In genomic region chr19:5931251-5931650, GRCh38 we compare ENCODE assay signal across 16 cellular contexts. TPM values are rescaled to one million over a fixed set of nuclear protein-coding genes. Genes with fewer than 3 reads are reported as not detected.
DNase-seq lines count a peak whose midpoint lies in the region; ATAC-seq, FAIRE-seq and TF ChIP-seq lines count a peak whose summit lies in the region.
"Had no signal": no experiment of that assay in that cellular context is flagged by ENCODE, and none has a peak within 500 bp of the region (broad histone marks: within the 10 kb centered on the region; RNA-seq: fewer than 3 reads in every experiment).

No MANE protein-coding gene starts in this region.

- H3K4me2 ChIP-seq in K562 (ENCODE audit: insufficient read depth, low read length) = no peak overlapping the region
- H3K4me2 ChIP-seq: A549 had no signal

- no peak overlapping the region; a peak in 1 of 4 replicates for H3K9ac ChIP-seq in K562 (ENCODE audit: insufficient read depth in 1 of 2, low read depth in 2 of 2, low read length in 2 of 2)
- no peak overlapping the region for H3K9ac ChIP-seq in muscle layer of colon (ENCODE audit: low read length)
- no peak overlapping the region for H3K9ac ChIP-seq in stomach smooth muscle (ENCODE audit: low read length in 2 of 2)

- H3K9me1 ChIP-seq in K562 (ENCODE audit: control insufficient read depth, insufficient read depth, low read length) = peaks cover 2% of the 10 kb centered on the region

- H3K36me3 ChIP-seq in WERI-Rb-1 (peaks cover 67% of the 10 kb centered on the region), K562 (ENCODE audit: control insufficient read depth, insufficient read depth, low read length) (peaks cover 98% of the 10 kb centered on the region; the same call in 2 of the 3 replicates), muscle layer of colon (ENCODE audit: insufficient read depth, low read length) (peaks cover 44% of the 10 kb centered on the region), stomach smooth muscle (ENCODE audit: control insufficient read depth in 2 of 2, insufficient read depth in 2 of 2, low read length in 2 of 2) (peaks cover 16 to 21% of the 10 kb centered on the region in 2 donors)

- POLR2A ChIA-PET in K562 (lab: Yijun Ruan, JAX) = interaction anchor here (0.7 to 1.8 kb wide), 2 partner anchors 11 to 23 kb away, joined by 3 read pairs; no protein-coding TSS in a partner anchor

- FAIRE-seq in K562 (lab: Jason Lieb, UNC) = no peak
- FAIRE-seq: A549, GM12878, GM18507, H54 had no signal

- no peak for TF ChIP-seq EP300 in K562 (IDR thresholded peaks at IDR 0.05; ENCODE audit: low read length)

- H3K4me1 ChIP-seq in K562 (replicated peaks in 1 of 2; ENCODE audit: control insufficient read depth in 2 of 2, insufficient read depth in 2 of 2, low read length in 2 of 2) (peaks cover 0 to 15% of the 10 kb centered on the region in 2 experiments; a peak in 1 of 5 replicates), muscle layer of colon (ENCODE audit: insufficient read depth, low read length) (peaks cover 71% of the 10 kb centered on the region), stomach smooth muscle (ENCODE audit: control insufficient read depth, insufficient read depth, low read length) (peaks cover 96% of the 10 kb centered on the region)
- H3K4me1 ChIP-seq: A549 had no signal

- H2AFZ ChIP-seq in K562 (ENCODE audit: low read depth, low read length) = no peak overlapping the region

- intact Hi-C loops in K562 (cut with micrococcal nuclease) (no loop called here), lower leg skin (cut with DNase I; ENCODE audit: low total_unique reads) (no loop called here)

- H3K27ac ChIP-seq in WERI-Rb-1 = peak overlapping the region; percentile 78; the same call in 1 of the 2 replicates
- H3K27ac ChIP-seq in K562 (ENCODE audit: extremely low read depth, low read depth, low read length) = no peak overlapping the region
- peak overlapping the region; percentile 3 for H3K27ac ChIP-seq in muscle layer of colon (ENCODE audit: low read depth, low read length)
- H3K27ac ChIP-seq in stomach smooth muscle (ENCODE audit: low read length) = peak overlapping the region; percentile 67
- H3K27ac ChIP-seq: A549, C4-2B had no signal

- TF ChIP-seq POLR2A in K562 (conservative IDR thresholded peaks at IDR 0.05) (no peak), lower leg skin (IDR thresholded peaks at IDR 0.05) (no peak)

- TF ChIP-seq CTCF in WERI-Rb-1 (IDR thresholded peaks at IDR 0.05; ENCODE audit: low read depth, low read length) = no peak
- TF ChIP-seq CTCF in K562 (IDR thresholded peaks at IDR 0.05 in 2 of 3, conservative IDR thresholded peaks at IDR 0.05 in 1 of 3; ENCODE audit: insufficient read depth in 2 of 3, low read depth in 1 of 3, low read length in 3 of 3) = no peak
- no peak for TF ChIP-seq CTCF in lower leg skin (IDR thresholded peaks at IDR 0.05)

- DNase-seq in WERI-Rb-1 (no peak), K562 (ENCODE audit: extremely low read depth in 1 of 4, low spot score in 3 of 4) (no peak), lower leg skin (ENCODE audit: low spot score in 2 of 2) (no peak), NCI-H82 (lab: John Stamatoyannopoulos, UW) (no peak)
- DNase-seq: BE2C; CD4-positive, alpha-beta memory T cell; DMS79 had no signal

- H3K4me3 ChIP-seq in WERI-Rb-1 (ENCODE audit: low read depth, low read length) (no peak overlapping the region), K562 (no peak overlapping the region), muscle layer of colon (ENCODE audit: low read depth in 1 of 2, low read length in 2 of 2) (no peak overlapping the region), stomach smooth muscle (ENCODE audit: low read length in 2 of 2) (no peak overlapping the region), lower leg skin (ENCODE audit: low read depth, poor library complexity, severe bottlenecking) (no peak overlapping the region)
- H3K4me3 ChIP-seq: A549, GM12878 had no signal

- BruUV-seq in K562 (replicated peaks; lab: Mats Ljungman, UMichigan) = no TSS peak

- in situ Hi-C loops in K562 (cut with MboI) = no loop called here

- 94% methylated on average over 11 of the region's 11 CpGs for WGBS in K562 (ENCODE audit: insufficient coverage, low coverage, missing lambda C conversion rate)
- 79 to 86% methylated on average over 4 to 11 of the region's 11 CpGs for WGBS in lower leg skin, 2 donors

- H3K79me2 ChIP-seq in K562 (ENCODE audit: control insufficient read depth, insufficient read depth, low read length) = no peaks in the 10 kb centered on the region; the same call in 2 of the 3 replicates

- CTCF ChIA-PET in K562 (lab: Yijun Ruan, JAX; ENCODE audit: low intra/inter-chr PET ratio) = no interaction called here

- H3K9me3 ChIP-seq in WERI-Rb-1 (ENCODE audit: severe bottlenecking) (no peaks in the 10 kb centered on the region), K562 (replicated peaks; ENCODE audit: control insufficient read depth, insufficient read depth, low read depth, low read length) (no peaks in the 10 kb centered on the region), muscle layer of colon (ENCODE audit: low read length) (no peaks in the 10 kb centered on the region), stomach smooth muscle (ENCODE audit: control insufficient read depth in 2 of 2, low read length in 2 of 2) (no peaks in the 10 kb centered on the region)
- H3K9me3 ChIP-seq: A549, BE2C had no signal

- H3K27me3 ChIP-seq in WERI-Rb-1 (ENCODE audit: insufficient read depth, low read depth, severe bottlenecking) (no peaks in the 10 kb centered on the region), K562 (ENCODE audit: control insufficient read depth in 2 of 2, insufficient read depth in 2 of 2, low read length in 2 of 2) (no peaks in the 10 kb centered on the region), muscle layer of colon (ENCODE audit: control insufficient read depth in 1 of 2, insufficient read depth in 2 of 2, low read length in 2 of 2) (no peaks in the 10 kb centered on the region), stomach smooth muscle (ENCODE audit: control insufficient read depth in 1 of 2, insufficient read depth in 2 of 2, low read length in 2 of 2) (no peaks in the 10 kb centered on the region)
- H3K27me3 ChIP-seq: BE2C had no signal

- TF ChIP-seq RAD21 in K562 (CRISPR knock-in tag; conservative IDR thresholded peaks at IDR 0.05 in 1 of 2, IDR thresholded peaks at IDR 0.05 in 1 of 2) = no peak

- H4K20me1 ChIP-seq in K562 (replicated peaks; ENCODE audit: control insufficient read depth, insufficient read depth, low read length) = no peaks in the 10 kb centered on the region

- ATAC-seq in K562 (no peak), HG03432 (IDR thresholded peaks at IDR 0.05; ENCODE audit: unreplicated experiment) (no peak)
- ATAC-seq: A549, GM12878, HCT116 had no signal

RNA-seq across cellular contexts. Expression of gene CAPS, which starts 17.2 kb away (rescaled TPM):
- 3.5 and 9.3 TPM in 2 replicates for total RNA-seq in K562 (2011; cell fraction: chromatin; rRNA removed; ENCODE audit: low replicate concordance)
- 6.8 and 8.0 TPM in 2 replicates for total RNA-seq in K562 (2011; cell fraction: nucleolus; rRNA removed)
- 3.4 and 3.8 TPM in 2 replicates for total RNA-seq in K562 (2011; cell fraction: nucleoplasm; rRNA removed)
- total RNA-seq in K562 (2014; rRNA removed) (2.4 and 4.0 TPM in 2 replicates), K562 (2014; rRNA removed; fragmentation: Illumina TruSeq; extraction: Trizol) (0.61 and 0.62 TPM in 2 replicates), K562 (2015; rRNA removed; fragmentation: Illumina TruSeq; extraction: Trizol) (0.91 and 1.7 TPM in 2 replicates), K562 (2021) (1.7 and 2.2 TPM in 2 replicates), lower leg skin (10 to 100 TPM in 3 of 4 donors, 1 to 10 TPM in 1; 3.5 to 14.5 (median 11.5) TPM)
- polyA plus RNA-seq in K562 (2011; rRNA removed) (1.0 and 2.4 TPM in 2 replicates), K562 (2014; fragmentation: Illumina TruSeq; extraction: Trizol) (0.59 and 1.0 TPM in 2 replicates), K562 (2014; fragmentation: Nextera tagmentation; extraction: Ambion mirVana) (under 1 TPM; 0.15 TPM), K562 (2014; rRNA removed) (2.7 and 3.1 TPM in 2 replicates)
- 2.7 and 2.8 TPM in 2 replicates for polyA plus RNA-seq in K562 (2011; cell fraction: cytosol; rRNA removed)
- 5.7 and 7.4 TPM in 2 replicates for polyA plus RNA-seq in K562 (2011; cell fraction: nucleus; rRNA removed)
- 1.5 and 4.5 TPM in 2 replicates for polyA plus RNA-seq in K562 (2012)
- polyA minus RNA-seq in K562 (2011; rRNA and poly(A)+ RNA removed) = 0.42 and 0.54 TPM in 2 replicates
- polyA minus RNA-seq in K562 (2011; cell fraction: cytosol; rRNA and poly(A)+ RNA removed) = 1.1 and 1.4 TPM in 2 replicates
- polyA minus RNA-seq in K562 (2011; cell fraction: nucleus; rRNA and poly(A)+ RNA removed) = 1.00 and 1.8 TPM in 2 replicates

RNA-seq across cellular contexts. Expression of gene VMAC, which starts 26.6 kb away (rescaled TPM):
- 3.3 and 9.9 TPM in 2 replicates for total RNA-seq in K562 (2011; cell fraction: chromatin; rRNA removed; ENCODE audit: low replicate concordance)
- 7.8 and 8.7 TPM in 2 replicates for total RNA-seq in K562 (2011; cell fraction: nucleolus; rRNA removed)
- 5.2 and 5.6 TPM in 2 replicates for total RNA-seq in K562 (2011; cell fraction: nucleoplasm; rRNA removed)
- 1.9 and 3.1 TPM in 2 replicates for total RNA-seq in K562 (2014; rRNA removed)
- total RNA-seq in K562 (2014; rRNA removed; fragmentation: Illumina TruSeq; extraction: Trizol) = 0.89 and 1.1 TPM in 2 replicates
- total RNA-seq in K562 (2015; rRNA removed; fragmentation: Illumina TruSeq; extraction: Trizol) = 0.76 and 1.1 TPM in 2 replicates
- total RNA-seq in K562 (2021) = 2.1 and 2.3 TPM in 2 replicates
- polyA plus RNA-seq in K562 (2011; rRNA removed) = 1.0 and 1.9 TPM in 2 replicates
- polyA plus RNA-seq in K562 (2011; cell fraction: cytosol; rRNA removed) = 2.2 and 2.7 TPM in 2 replicates
- polyA plus RNA-seq in K562 (2011; cell fraction: nucleus; rRNA removed) = 4.0 and 5.0 TPM in 2 replicates
- 1.1 and 2.2 TPM in 2 replicates for polyA plus RNA-seq in K562 (2012)
- 0.86 and 1.3 TPM in 2 replicates for polyA plus RNA-seq in K562 (2014; fragmentation: Illumina TruSeq; extraction: Trizol)
- polyA plus RNA-seq in K562 (2014; fragmentation: Nextera tagmentation; extraction: Ambion mirVana) = under 1 TPM; 0.03 to 0.06 TPM
- polyA plus RNA-seq in K562 (2014; rRNA removed) = 1.9 and 3.4 TPM in 2 replicates
- 0.77 and 0.84 TPM in 2 replicates for polyA minus RNA-seq in K562 (2011; rRNA and poly(A)+ RNA removed)
- 0.57 and 0.73 TPM in 2 replicates for polyA minus RNA-seq in K562 (2011; cell fraction: cytosol; rRNA and poly(A)+ RNA removed)
- 1.3 and 1.8 TPM in 2 replicates for polyA minus RNA-seq in K562 (2011; cell fraction: nucleus; rRNA and poly(A)+ RNA removed)
- total RNA-seq in lower leg skin = 10 to 100 TPM; 10.2 to 15.2 (median 10.8) TPM

RNA-seq across cellular contexts. Expression of gene NDUFA11, which starts 27.7 kb away (rescaled TPM):
- total RNA-seq in K562 (2011; cell fraction: chromatin; rRNA removed; ENCODE audit: low replicate concordance) = 29.3 and 88.6 TPM in 2 replicates
- total RNA-seq in K562 (2011; cell fraction: nucleolus; rRNA removed) = 66.7 and 67.1 TPM in 2 replicates
- 50.4 and 52.5 TPM in 2 replicates for total RNA-seq in K562 (2011; cell fraction: nucleoplasm; rRNA removed)
- total RNA-seq in K562 (2014; rRNA removed) (367 and 490 TPM in 2 replicates), K562 (2014; rRNA removed; fragmentation: Illumina TruSeq; extraction: Trizol) (42.7 and 63.3 TPM in 2 replicates), K562 (2015; rRNA removed; fragmentation: Illumina TruSeq; extraction: Trizol) (268 and 274 TPM in 2 replicates), K562 (2021) (335 and 348 TPM in 2 replicates), lower leg skin (100 to 1,000 TPM; 123 to 215 (median 163) TPM)
- polyA plus RNA-seq in K562 (2011; rRNA removed) (84.9 and 133 TPM in 2 replicates), K562 (2014; fragmentation: Illumina TruSeq; extraction: Trizol) (307 and 475 TPM in 2 replicates), K562 (2014; fragmentation: Nextera tagmentation; extraction: Ambion mirVana) (100 to 1,000 TPM; 212 to 249 TPM), K562 (2014; rRNA removed) (321 and 486 TPM in 2 replicates)
- polyA plus RNA-seq in K562 (2011; cell fraction: cytosol; rRNA removed) = 461 and 1,752 TPM in 2 replicates
- 140 and 189 TPM in 2 replicates for polyA plus RNA-seq in K562 (2011; cell fraction: nucleus; rRNA removed)
- polyA plus RNA-seq in K562 (2012) = 302 and 461 TPM in 2 replicates
- polyA minus RNA-seq in K562 (2011; rRNA and poly(A)+ RNA removed) = 9.3 and 16.9 TPM in 2 replicates
- 41.1 and 45.0 TPM in 2 replicates for polyA minus RNA-seq in K562 (2011; cell fraction: cytosol; rRNA and poly(A)+ RNA removed)
- polyA minus RNA-seq in K562 (2011; cell fraction: nucleus; rRNA and poly(A)+ RNA removed) = 13.3 and 13.9 TPM in 2 replicates

RNA-seq across cellular contexts. Expression of gene RANBP3, which starts 46.7 kb away (rescaled TPM):
- 101 and 160 TPM in 2 replicates for total RNA-seq in K562 (2011; cell fraction: chromatin; rRNA removed; ENCODE audit: low replicate concordance)
- total RNA-seq in K562 (2011; cell fraction: nucleolus; rRNA removed) = 112 and 117 TPM in 2 replicates
- 92.0 and 98.2 TPM in 2 replicates for total RNA-seq in K562 (2011; cell fraction: nucleoplasm; rRNA removed)
- 63.2 and 82.2 TPM in 2 replicates for total RNA-seq in K562 (2014; rRNA removed)
- 42.0 and 48.5 TPM in 2 replicates for total RNA-seq in K562 (2014; rRNA removed; fragmentation: Illumina TruSeq; extraction: Trizol)
- total RNA-seq in K562 (2015; rRNA removed; fragmentation: Illumina TruSeq; extraction: Trizol) = 54.4 and 66.7 TPM in 2 replicates
- total RNA-seq in K562 (2021) = 63.1 and 70.3 TPM in 2 replicates
- 46.6 and 57.6 TPM in 2 replicates for polyA plus RNA-seq in K562 (2011; rRNA removed)
- 70.4 and 122 TPM in 2 replicates for polyA plus RNA-seq in K562 (2011; cell fraction: cytosol; rRNA removed)
- 84.9 and 193 TPM in 2 replicates for polyA plus RNA-seq in K562 (2011; cell fraction: nucleus; rRNA removed)
- 65.4 and 79.1 TPM in 2 replicates for polyA plus RNA-seq in K562 (2012)
- 68.9 and 81.9 TPM in 2 replicates for polyA plus RNA-seq in K562 (2014; fragmentation: Illumina TruSeq; extraction: Trizol)
- polyA plus RNA-seq in K562 (2014; fragmentation: Nextera tagmentation; extraction: Ambion mirVana) = 1 to 10 TPM in 1 of 2 experiments, under 1 TPM in 1; 0.90 to 1.8 TPM
- polyA plus RNA-seq in K562 (2014; rRNA removed) = 84.7 and 95.1 TPM in 2 replicates
- 29.0 and 45.3 TPM in 2 replicates for polyA minus RNA-seq in K562 (2011; rRNA and poly(A)+ RNA removed)
- polyA minus RNA-seq in K562 (2011; cell fraction: cytosol; rRNA and poly(A)+ RNA removed) = 53.6 and 66.7 TPM in 2 replicates
- polyA minus RNA-seq in K562 (2011; cell fraction: nucleus; rRNA and poly(A)+ RNA removed) = 32.7 and 38.9 TPM in 2 replicates
- 100 to 1,000 TPM in 1 of 4 donors, 10 to 100 TPM in 3; 57.2 to 116 (median 72.0) TPM for total RNA-seq in lower leg skin
